Comparison of ENCODE assay signal across 8 cellular contexts in the genomic region with DNA sequence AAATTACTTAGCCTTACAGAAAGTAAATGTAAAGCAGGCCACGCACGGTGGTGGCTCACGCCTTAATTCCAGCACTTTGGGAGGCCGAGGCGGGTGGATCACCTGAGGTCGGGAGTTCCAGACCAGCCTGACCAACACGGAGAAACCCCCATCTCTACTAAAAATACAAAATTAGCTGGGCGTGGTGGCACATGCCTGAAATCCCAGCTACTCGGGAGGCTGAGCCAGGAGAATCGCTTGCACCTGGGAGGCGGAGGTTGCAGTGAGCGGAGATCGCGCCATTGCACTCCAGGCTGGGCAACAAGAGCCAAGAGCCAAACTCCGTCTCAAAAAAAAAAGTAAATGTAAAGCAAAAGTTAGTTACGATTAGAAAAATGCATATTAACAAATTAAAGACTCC. TPM values are rescaled to one million over a fixed set of nuclear protein-coding genes. Genes with fewer than 3 reads are reported as not detected.
A peak's percentile ranks its signal among the peaks of the same experiment; 100 is the strongest.
DNase-seq lines count a peak whose midpoint lies in the region; FAIRE-seq and TF ChIP-seq lines count a peak whose summit lies in the region.
"Not testable (repeated sequence)": the region's sequence is repeated elsewhere in the genome, so short reads cannot be mapped to it uniquely, and the experiment has no call there.

No MANE protein-coding gene starts in this region.

- not testable (repeated sequence) for H3K4me1 ChIP-seq in HUES6 (ENCODE audit: control insufficient read depth, insufficient read depth, low read length); ascending aorta; endothelial cell of umbilical vein (ENCODE audit: control insufficient read depth, extremely low read depth, insufficient read depth, low read length); kidney (ENCODE audit: control insufficient read depth in 1 of 2, insufficient read depth in 1 of 2, low read depth in 1 of 2, low read length in 2 of 2); neuron (ENCODE audit: insufficient read depth, low read length)
- peaks cover 5 to 16% (median 13%) of the 10 kb centered on the region in 5 donors for H3K4me1 ChIP-seq in subcutaneous abdominal adipose tissue (ENCODE audit: control insufficient read depth in 5 of 5, insufficient read depth in 5 of 5, low read length in 5 of 5)

- peak overlapping the region; percentile 97 for H3K27ac Mint-ChIP-seq in T-helper 2 cell treated with Interferon-gamma antibody and Interleukin-4, amounts not matched to agents 5 μg/mL and 100 μg/mL, for 36 hours

- H3K4me3 ChIP-seq in BJ (ENCODE audit: low read depth, low read length) (peak overlapping the region; percentile 77), HUES6 (ENCODE audit: low read depth, low read length) (peak overlapping the region; percentile 81), ascending aorta (peak overlapping the region; percentile 53 to 64), endothelial cell of umbilical vein (replicated peaks in 1 of 3; ENCODE audit: insufficient read depth in 1 of 3, low read depth in 1 of 3, low read length in 3 of 3) (peak overlapping the region in 2 of 3 experiments; percentile 29 to 36), kidney (ENCODE audit: low read length in 2 of 2) (peak overlapping the region; percentile 92 to 94), neuron (ENCODE audit: low read length) (peak overlapping the region; percentile 46), subcutaneous abdominal adipose tissue (ENCODE audit: low read depth in 1 of 5, low read length in 5 of 5) (peak overlapping the region; percentile 60 to 82 (median 63))

- TF ChIP-seq CTCF in BJ (IDR thresholded peaks at IDR 0.05; ENCODE audit: insufficient read depth, low read depth, low read length); ascending aorta (IDR thresholded peaks at IDR 0.05); endothelial cell of umbilical vein (IDR thresholded peaks at IDR 0.05; ENCODE audit: extremely low read depth in 1 of 2, insufficient read depth in 1 of 2, low read depth in 1 of 2, low read length in 2 of 2); kidney (IDR thresholded peaks at IDR 0.05; ENCODE audit: borderline replicate concordance, extremely low read depth, insufficient read depth): not testable (repeated sequence)

- H3K27me3 ChIP-seq in BJ (ENCODE audit: control insufficient read depth, insufficient read depth, low read length); HUES6 (ENCODE audit: control insufficient read depth, insufficient read depth, low read length); ascending aorta; endothelial cell of umbilical vein (ENCODE audit: control insufficient read depth in 2 of 2, insufficient read depth in 2 of 2, low read length in 2 of 2); neuron (ENCODE audit: insufficient read depth, low read length); subcutaneous abdominal adipose tissue (ENCODE audit: control insufficient read depth in 5 of 5, insufficient read depth in 4 of 5, low read length in 5 of 5): not testable (repeated sequence)

- H3K27ac ChIP-seq in HUES6 (ENCODE audit: low read depth, low read length): not testable (repeated sequence)
- H3K27ac ChIP-seq in ascending aorta (peak overlapping the region; percentile 89 to 93), endothelial cell of umbilical vein (ENCODE audit: insufficient read depth, low read depth, low read length) (peak overlapping the region; percentile 64), kidney (ENCODE audit: low read depth in 2 of 2, low read length in 2 of 2) (peak overlapping the region; percentile 96 to 98), subcutaneous abdominal adipose tissue (ENCODE audit: low read depth, low read length) (peak overlapping the region; percentile 84)

- dilution Hi-C loops in endothelial cell of umbilical vein (cut with MboI; ENCODE audit: extremely low pct_ligation_motif_present, low sequenced_read_pairs): not testable (repeated sequence)

- H3K9ac ChIP-seq in HUES6 (ENCODE audit: low read length): not testable (repeated sequence)
- H3K9ac ChIP-seq in endothelial cell of umbilical vein (replicated peaks; ENCODE audit: extremely low read depth, insufficient read depth, low read length) (peak overlapping the region; percentile 57), kidney (ENCODE audit: low read length in 2 of 2) (peak overlapping the region; percentile 91 to 98), subcutaneous abdominal adipose tissue (ENCODE audit: low read length in 5 of 5) (peak overlapping the region; percentile 49 to 92 (median 60))

- peak overlapping the region; percentile 33 for H3K4me2 ChIP-seq in endothelial cell of umbilical vein (ENCODE audit: insufficient read depth, low read length)

- POLR2A ChIA-PET in BJ (lab: Charles Lee): interaction anchor here (0.5 to 1.0 kb wide), 2 partner anchors 14 to 187 kb away, joined by 3 to 4 read pairs; a partner anchor contains a TSS
- POLR2A ChIA-PET in endothelial cell of umbilical vein (lab: Charles Lee): interaction anchor here (0.6 to 1.1 kb wide), 2 partner anchors 164 to 244 kb away, joined by 3 to 8 read pairs; no protein-coding TSS in a partner anchor

- not testable (repeated sequence) for H3K36me3 ChIP-seq in BJ (ENCODE audit: control insufficient read depth, insufficient read depth, low read length); HUES6 (ENCODE audit: control insufficient read depth, insufficient read depth, low read length); ascending aorta; endothelial cell of umbilical vein (ENCODE audit: control insufficient read depth in 2 of 2, extremely low read depth in 1 of 2, insufficient read depth in 2 of 2, low read length in 2 of 2); kidney (ENCODE audit: control insufficient read depth in 1 of 2, insufficient read depth in 2 of 2, low read length in 2 of 2); neuron (ENCODE audit: insufficient read depth, low read length); subcutaneous abdominal adipose tissue (ENCODE audit: control insufficient read depth in 5 of 5, insufficient read depth in 5 of 5, low read length in 5 of 5)

- not testable (repeated sequence) for H3K36me3 Mint-ChIP-seq in T-helper 2 cell treated with Interferon-gamma antibody and Interleukin-4, amounts not matched to agents 5 μg/mL and 100 μg/mL, for 36 hours (ENCODE audit: low read depth)

- not testable (repeated sequence) for TF ChIP-seq POLR2A in endothelial cell of umbilical vein (IDR thresholded peaks at IDR 0.05; ENCODE audit: low read depth, low read length)

- H3K9me3 Mint-ChIP-seq in T-helper 2 cell treated with Interferon-gamma antibody and Interleukin-4, amounts not matched to agents 5 μg/mL and 100 μg/mL, for 36 hours: not testable (repeated sequence)

- H3K27me3 Mint-ChIP-seq in T-helper 2 cell treated with Interferon-gamma antibody and Interleukin-4, amounts not matched to agents 5 μg/mL and 100 μg/mL, for 36 hours (ENCODE audit: low read depth): not testable (repeated sequence)

- H2AFZ ChIP-seq in endothelial cell of umbilical vein (ENCODE audit: low read depth, low read length); neuron (ENCODE audit: low read depth, low read length): not testable (repeated sequence)

- DNase-seq in BJ (ENCODE audit: low read depth); T-helper 2 cell treated with Interferon-gamma antibody and Interleukin-4, amounts not matched to agents 5 μg/mL and 100 μg/mL, for 36 hours (ENCODE audit: low spot score); endothelial cell of umbilical vein (ENCODE audit: low read depth, low spot score); kidney: not testable (repeated sequence)
- DNase-seq in ascending aorta (ENCODE audit: low spot score in 2 of 2): peak in 1 of 2 donors; percentile 61

- H4K20me1 ChIP-seq in endothelial cell of umbilical vein (replicated peaks; ENCODE audit: control insufficient read depth, extremely low read depth, insufficient read depth, low read length): not testable (repeated sequence)

- not testable (repeated sequence) for H3K79me2 ChIP-seq in endothelial cell of umbilical vein (ENCODE audit: control insufficient read depth, insufficient read depth, low read length)

- H3K4me3 Mint-ChIP-seq in T-helper 2 cell treated with Interferon-gamma antibody and Interleukin-4, amounts not matched to agents 5 μg/mL and 100 μg/mL, for 36 hours: peak overlapping the region; percentile 92

- H3K9me3 ChIP-seq in HUES6 (ENCODE audit: control insufficient read depth, insufficient read depth, low read depth, low read length); ascending aorta; endothelial cell of umbilical vein (replicated peaks; ENCODE audit: control insufficient read depth, insufficient read depth, low read length); kidney (ENCODE audit: control insufficient read depth in 1 of 2, low read length in 2 of 2); neuron (ENCODE audit: low read length); subcutaneous abdominal adipose tissue (ENCODE audit: control insufficient read depth in 5 of 5, low read length in 5 of 5): not testable (repeated sequence)

- not testable (repeated sequence) for FAIRE-seq in endothelial cell of umbilical vein (lab: Jason Lieb, UNC); kidney (lab: Jason Lieb, UNC)

- intact Hi-C loops in ascending aorta (cut with DNase I): loop anchor here (5.0 kb wide), 2 partner anchors 257 to 272 kb away; a partner anchor contains a TSS
- intact Hi-C loops in endothelial cell of umbilical vein (cut with micrococcal nuclease): loop anchor here (10.0 kb wide), 1 partner anchor 364 kb away; a partner anchor contains a TSS
- intact Hi-C loops in kidney (cut with DNase I): not testable (repeated sequence)

- peaks cover 38% of the 10 kb centered on the region for H3K4me1 Mint-ChIP-seq in T-helper 2 cell treated with Interferon-gamma antibody and Interleukin-4, amounts not matched to agents 5 μg/mL and 100 μg/mL, for 36 hours (ENCODE audit: low read depth)

- H3K9me1 ChIP-seq in endothelial cell of umbilical vein (replicated peaks; ENCODE audit: control insufficient read depth, extremely low read depth, insufficient read depth, low read length): not testable (repeated sequence)

- CTCF ChIA-PET in BJ (lab: Yijun Ruan, JAX) (interaction anchor here (0.6 to 3.5 kb wide), 9 partner anchors 10 to 223 kb away, joined by 3 to 24 read pairs (median 3); a partner anchor contains a TSS), endothelial cell of umbilical vein (lab: Charles Lee) (interaction anchor here (1.1 to 1.7 kb wide), 4 partner anchors 7 to 163 kb away, joined by 3 to 11 read pairs (median 6); a partner anchor contains a TSS)

- BruUV-seq in endothelial cell of umbilical vein (replicated peaks; lab: Mats Ljungman, UMichigan): not testable (repeated sequence)

RNA-seq across cellular contexts. Expression of a gene that starts 21.5 kb away (rescaled TPM):
- not detected in 2 replicates for polyA plus RNA-seq in BJ (2011; rRNA removed)
- polyA minus RNA-seq in BJ (2011; rRNA and poly(A)+ RNA removed): not detected in 2 replicates
- not detected for total RNA-seq in ascending aorta
- total RNA-seq in endothelial cell of umbilical vein: not detected in 2 replicates
- not detected in 2 replicates for polyA plus RNA-seq in endothelial cell of umbilical vein
- not detected in 2 replicates for polyA plus RNA-seq in endothelial cell of umbilical vein (2011; cell fraction: cytosol; rRNA removed)
- polyA plus RNA-seq in endothelial cell of umbilical vein (2011; cell fraction: nucleus; rRNA removed): not detected in 2 replicates
- not detected in 2 replicates for polyA plus RNA-seq in endothelial cell of umbilical vein (2012)
- not detected in 2 replicates for polyA minus RNA-seq in endothelial cell of umbilical vein
- polyA minus RNA-seq in endothelial cell of umbilical vein (2011; cell fraction: cytosol; rRNA and poly(A)+ RNA removed): not detected
- polyA minus RNA-seq in endothelial cell of umbilical vein (2011; cell fraction: nucleus; rRNA and poly(A)+ RNA removed): not detected in 2 replicates
- 3.4 TPM for total RNA-seq in kidney
- polyA plus RNA-seq in kidney (ENCODE audit: insufficient read depth, low read depth, low replicate concordance): 2.5 TPM

Comparison
In these comparisons a context has a peak if more than half of its experiments do, and no peak if none do; other contexts are left out.
1. H3K4me3 ChIP-seq: peak in every context shown above with its lines; median percentile 93 in kidney; 81 in HUES6; 77 in BJ; 63 in subcutaneous abdominal adipose tissue; 58 in ascending aorta; 46 in neuron; 32 in endothelial cell of umbilical vein.